In the genomic region with DNA sequence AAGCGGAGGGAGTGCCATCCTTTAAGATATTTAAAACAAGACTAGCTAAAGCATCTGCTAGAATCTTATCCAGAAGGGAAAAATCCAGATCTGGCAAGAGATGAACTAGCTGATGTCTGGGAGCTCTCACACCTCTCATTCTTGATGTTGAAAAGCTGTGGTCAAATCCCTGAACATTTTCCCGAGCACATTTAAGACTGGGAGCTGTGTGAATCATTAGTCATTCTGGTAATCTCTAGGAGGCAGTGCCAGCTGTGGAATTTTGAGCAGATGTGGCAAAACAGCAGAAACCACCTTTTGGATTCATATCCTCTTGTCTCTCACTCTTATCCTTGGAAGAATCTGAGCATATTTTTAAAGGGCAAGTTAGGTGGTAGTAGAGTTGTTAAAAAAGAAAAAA, we compare ENCODE assay signal across 15 cellular contexts.
DNase-seq lines count a peak whose midpoint lies in the region; ATAC-seq and TF ChIP-seq lines count a peak whose summit lies in the region.
"Had no signal": no experiment of that assay in that cellular context is flagged by ENCODE, and none has a peak within 500 bp of the region (broad histone marks: within the 10 kb centered on the region; RNA-seq: fewer than 3 reads in every experiment).

No MANE protein-coding gene starts in this region.

- CTCF ChIA-PET in mammary epithelial cell (lab: Charles Lee; ENCODE audit: low non-redundant PET), result no interaction called here

- H3K27ac ChIP-seq in mammary epithelial cell (ENCODE audit: insufficient read depth, low read depth, low read length) (no peak overlapping the region), esophagus squamous epithelium (no peak overlapping the region)
- H3K27ac ChIP-seq: upper lobe of right lung had no signal

- H3K9me3 Mint-ChIP-seq in stimulated activated memory B cell treated with anti-CD40 and anti-IgM and Interleukin-4, amounts not matched to agents 10 μg/mL and 1 μg/mL and 100 μg/mL, for 72 hours, result no peaks in the 10 kb centered on the region
- H3K9me3 Mint-ChIP-seq: activated T-cell treated with anti-CD3 and anti-CD28 coated beads, Interleukin-2, amount 50 U/mL, for 4 hours; brain had no signal

- H3K9me3 ChIP-seq in mammary epithelial cell (replicated peaks; ENCODE audit: insufficient read depth, low read length) (no peaks in the 10 kb centered on the region), esophagus squamous epithelium (no peaks in the 10 kb centered on the region)
- H3K9me3 ChIP-seq: upper lobe of right lung had no signal

- dilution Hi-C loops in mammary epithelial cell (cut with HindIII; ENCODE audit: low sequenced_read_pairs), result loop anchor here (5.0 kb wide), 1 partner anchor 90 kb away; no protein-coding TSS in a partner anchor

- H3K4me1 Mint-ChIP-seq in stimulated activated memory B cell treated with anti-CD40 and anti-IgM and Interleukin-4, amounts not matched to agents 10 μg/mL and 1 μg/mL and 100 μg/mL, for 72 hours, result no peaks in the 10 kb centered on the region

- no peak for TF ChIP-seq POLR2A in esophagus squamous epithelium (IDR thresholded peaks at IDR 0.05)

- no peaks in the 10 kb centered on the region for H3K27me3 ChIP-seq in mammary epithelial cell (ENCODE audit: insufficient read depth, low read length)
- no peaks in the 10 kb centered on the region for H3K27me3 ChIP-seq in esophagus squamous epithelium
- H3K27me3 ChIP-seq: upper lobe of right lung had no signal

- H2AFZ ChIP-seq in mammary epithelial cell (ENCODE audit: low read depth, low read length), result no peak overlapping the region

- no peak overlapping the region for H3K27ac Mint-ChIP-seq in stimulated activated memory B cell treated with anti-CD40 and anti-IgM and Interleukin-4, amounts not matched to agents 10 μg/mL and 1 μg/mL and 100 μg/mL, for 72 hours

- TF ChIP-seq CTCF in mammary epithelial cell (conservative IDR thresholded peaks at IDR 0.05 in 1 of 2, IDR thresholded peaks at IDR 0.05 in 1 of 2; ENCODE audit: extremely low read depth in 1 of 2, insufficient read depth in 1 of 2, low read depth in 1 of 2, low read length in 2 of 2) (peak in 1 of 2 donors; percentile 2), esophagus squamous epithelium (IDR thresholded peaks at IDR 0.05) (no peak)

- no peaks in the 10 kb centered on the region for H3K79me2 ChIP-seq in mammary epithelial cell (ENCODE audit: insufficient read depth, low read length)

- no peaks in the 10 kb centered on the region for H3K27me3 Mint-ChIP-seq in stimulated activated memory B cell treated with anti-CD40 and anti-IgM and Interleukin-4, amounts not matched to agents 10 μg/mL and 1 μg/mL and 100 μg/mL, for 72 hours
- H3K27me3 Mint-ChIP-seq: brain had no signal

- no peaks in the 10 kb centered on the region for H4K20me1 ChIP-seq in mammary epithelial cell (ENCODE audit: insufficient read depth, low read length)

- H3K4me1 ChIP-seq in mammary epithelial cell (ENCODE audit: insufficient read depth, low read length) (peaks cover 9% of the 10 kb centered on the region), esophagus squamous epithelium (no peaks in the 10 kb centered on the region)
- H3K4me1 ChIP-seq: upper lobe of right lung had no signal

- intact Hi-C loops in mammary epithelial cell (cut with micrococcal nuclease), result no loop called here
- intact Hi-C loops in esophagus squamous epithelium (cut with DNase I), result no loop called here

- BruUV-seq in mammary epithelial cell (replicated peaks; lab: Mats Ljungman, UMichigan), result no TSS peak

- WGBS in mammary epithelial cell (ENCODE audit: low coverage, missing lambda C conversion rate), result 45% methylated on average over 2 of the region's 2 CpGs
- 42 to 64% methylated on average over 2 of the region's 2 CpGs for WGBS in esophagus squamous epithelium, 2 donors

- in situ Hi-C loops in mammary epithelial cell (cut with MboI; ENCODE audit: low sequenced_read_pairs in 2 of 2), result no loop called here

- H3K9ac ChIP-seq in mammary epithelial cell (ENCODE audit: insufficient read depth, low read length), result no peak overlapping the region

- H3K36me3 ChIP-seq in mammary epithelial cell (ENCODE audit: insufficient read depth, low read length) (no peaks in the 10 kb centered on the region), esophagus squamous epithelium (no peaks in the 10 kb centered on the region)
- H3K36me3 ChIP-seq: upper lobe of right lung had no signal

- no peak overlapping the region for H3K4me3 ChIP-seq in mammary epithelial cell (replicated peaks in 1 of 3; ENCODE audit: insufficient read depth in 1 of 3, low read depth in 2 of 3, low read length in 3 of 3)
- no peak overlapping the region for H3K4me3 ChIP-seq in esophagus squamous epithelium
- H3K4me3 ChIP-seq: K562, upper lobe of right lung had no signal

- H3K4me2 ChIP-seq in mammary epithelial cell (ENCODE audit: insufficient read depth, low read depth, low read length), result no peak overlapping the region

- H3K36me3 Mint-ChIP-seq in stimulated activated memory B cell treated with anti-CD40 and anti-IgM and Interleukin-4, amounts not matched to agents 10 μg/mL and 1 μg/mL and 100 μg/mL, for 72 hours, result no peaks in the 10 kb centered on the region
- H3K36me3 Mint-ChIP-seq: brain had no signal

- no peak overlapping the region for H3K4me3 Mint-ChIP-seq in stimulated activated memory B cell treated with anti-CD40 and anti-IgM and Interleukin-4, amounts not matched to agents 10 μg/mL and 1 μg/mL and 100 μg/mL, for 72 hours
- H3K4me3 Mint-ChIP-seq: activated T-cell treated with anti-CD3 and anti-CD28 coated beads, Interleukin-2, amount 50 U/mL, for 4 hours; brain had no signal

- peak; percentile 81 for DNase-seq in A172 (ENCODE audit: low spot score)
- DNase-seq in HCEC 1CT, result peak; percentile 70
- peak; percentile 69 for DNase-seq in mammary epithelial cell
- DNase-seq in kidney glomerular epithelial cell (lab: John Stamatoyannopoulos, UW), result peak; percentile 30
- DNase-seq in activated naive CD4-positive, alpha-beta T cell treated with anti-CD3 and anti-CD28 coated beads, Interleukin-2, amount 50 U/mL, for 16 hours, result no peak
- no peak for DNase-seq in esophagus squamous epithelium (lab: John Stamatoyannopoulos, UW)
- DNase-seq: activated T-cell treated with anti-CD3 and anti-CD28 coated beads, Interleukin-2, amount 50 U/mL, for 4 hours; DND-41; NCI-H1694 treated with DMSO at 0.1 percent for 48 hours; NK-92 treated with Interleukin-12 subunit alpha and Interleukin-12 subunit beta, amount 100 ng/mL, for 24 hours; upper lobe of right lung had no signal

- ATAC-seq in GM21825 (IDR thresholded peaks at IDR 0.05; ENCODE audit: unreplicated experiment), result no peak
- ATAC-seq in stimulated activated memory B cell treated with anti-CD40 and anti-IgM and Interleukin-4, amounts not matched to agents 10 μg/mL and 1 μg/mL and 100 μg/mL, for 72 hours, result no peak
- ATAC-seq: activated T-cell treated with anti-CD3 and anti-CD28 coated beads, Interleukin-2, amount 50 U/mL, for 4 hours; K562; upper lobe of right lung had no signal

Comparison
In these comparisons a context has a peak if more than half of its experiments do, and no peak if none do; other contexts are left out.
1. DNase-seq: peak in A172 (single experiment), HCEC 1CT (single experiment), mammary epithelial cell (single experiment) and kidney glomerular epithelial cell (single experiment); none in activated naive CD4-positive, alpha-beta T cell treated with anti-CD3 and anti-CD28 coated beads, Interleukin-2, amount 50 U/mL, for 16 hours (single experiment) and esophagus squamous epithelium (single experiment).